8 cellular contexts compared by ENCODE assay signal in the genomic region with DNA sequence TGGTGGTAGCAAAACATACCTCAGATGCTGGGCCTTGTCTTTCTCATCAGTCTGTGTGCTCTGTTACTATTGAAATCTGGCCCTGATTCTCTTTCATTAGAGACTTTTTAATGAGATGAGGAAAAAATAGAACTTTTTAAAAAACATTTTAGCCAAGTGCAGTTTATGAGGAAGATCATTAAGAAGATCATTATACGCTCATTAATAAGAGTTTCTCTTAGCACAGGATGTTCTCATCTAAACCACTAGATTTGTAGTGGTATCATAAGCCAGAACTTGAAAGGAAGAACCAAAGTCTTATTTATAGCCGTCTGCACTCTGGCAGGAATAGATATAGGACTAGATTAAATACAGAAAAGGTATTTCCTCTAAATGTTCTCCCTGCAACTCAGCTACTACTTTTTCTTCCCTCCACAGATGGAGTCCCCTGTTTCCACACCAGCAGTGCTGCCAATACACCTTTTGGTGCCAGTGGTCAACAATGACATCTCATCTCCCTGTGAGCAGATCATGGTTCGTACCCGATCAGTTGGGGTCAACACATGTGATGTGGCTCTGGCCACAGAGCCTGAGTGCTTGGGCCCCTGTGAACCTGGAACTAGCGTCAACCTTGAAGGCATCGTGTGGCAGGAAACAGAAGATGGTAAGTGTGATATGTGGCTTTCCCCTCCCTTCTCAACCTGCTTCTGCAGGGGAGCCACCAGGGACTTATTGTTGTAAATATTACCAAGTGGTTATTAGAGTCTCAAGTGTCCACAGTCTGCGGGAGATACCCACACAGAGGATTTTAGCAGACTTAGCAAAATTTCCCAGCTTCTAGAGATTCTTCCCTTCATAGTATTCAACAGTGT.
DNase-seq lines count a peak whose midpoint lies in the region; ATAC-seq and TF ChIP-seq lines count a peak whose summit lies in the region.

No MANE protein-coding gene starts in this region.

- H3K27ac Mint-ChIP-seq in natural killer cell: peak overlapping the region; percentile 86 to 88

- ATAC-seq in GM18511 (IDR thresholded peaks at IDR 0.05; ENCODE audit: unreplicated experiment): peak; percentile 77
- peak; percentile 62 for ATAC-seq in HG03095 (IDR thresholded peaks at IDR 0.05; ENCODE audit: unreplicated experiment)
- ATAC-seq in natural killer cell: peak; percentile 80 to 92 (median 91)

- H3K27me3 Mint-ChIP-seq in natural killer cell (ENCODE audit: low read depth in 2 of 2): no peaks in the 10 kb centered on the region

- H3K4me3 Mint-ChIP-seq in natural killer cell: peak overlapping the region; percentile 68

- intact Hi-C loops in natural killer cell (cut with micrococcal nuclease): loop anchor here (1.0 to 5.0 kb wide), 4 partner anchors 12 to 460 kb away; a partner anchor contains a TSS

- H3K4me1 Mint-ChIP-seq in natural killer cell: peaks cover 80 to 89% of the 10 kb centered on the region in 2 donors

- no peak for TF ChIP-seq CTCF in natural killer cell (IDR thresholded peaks at IDR 0.05)

- no peaks in the 10 kb centered on the region for H3K36me3 Mint-ChIP-seq in natural killer cell

- peak; percentile 13 for DNase-seq in activated CD8-positive, alpha-beta memory T cell treated with anti-CD3 and anti-CD28 coated beads, Interleukin-2, amount 50 U/mL, for 24 hours (ENCODE audit: extremely low read depth)
- DNase-seq in natural killer cell: peak; percentile 62
- no peak for DNase-seq in NCI-H748 treated with DMSO at 0.1 percent for 48 hours (lab: John Stamatoyannopoulos, UW)
- no peak for DNase-seq in NCI-H2029 (lab: John Stamatoyannopoulos, UW)
- DNase-seq in DMS 273 treated with DMSO at 0.1 percent for 48 hours (lab: John Stamatoyannopoulos, UW): no peak
- DNase-seq in NCI-H187 treated with DMSO at 0.1 percent for 48 hours (lab: John Stamatoyannopoulos, UW): no peak

- H3K9me3 Mint-ChIP-seq in natural killer cell: no peaks in the 10 kb centered on the region

Comparison
In these comparisons a context has a peak if more than half of its experiments do, and no peak if none do; other contexts are left out.
1. DNase-seq: peak in activated CD8-positive, alpha-beta memory T cell treated with anti-CD3 and anti-CD28 coated beads, Interleukin-2, amount 50 U/mL, for 24 hours (single experiment) and natural killer cell (single experiment); none in NCI-H748 treated with DMSO at 0.1 percent for 48 hours (single experiment), NCI-H2029 (single experiment), DMS 273 treated with DMSO at 0.1 percent for 48 hours (single experiment) and NCI-H187 treated with DMSO at 0.1 percent for 48 hours (single experiment).
2. Peak in every context shown above with its lines, with median percentiles within 50 percentile points of each other: ATAC-seq.